ENCODE assay signal across 10 cellular contexts in genomic region chr2:229531594-229531993, GRCh38.
"Had no signal": no experiment of that assay in that cellular context is flagged by ENCODE, and none has a peak within 500 bp of the region (broad histone marks: within the 10 kb centered on the region; RNA-seq: fewer than 3 reads in every experiment).

No MANE protein-coding gene starts in this region.

- H2AFZ ChIP-seq: GM23248, GM23338 had no signal

- FAIRE-seq: H54 had no signal

- DNase-seq: GM23248, GOT3, H7, H9, HCEC 1CT, HFFc6 had no signal

- H3K9ac ChIP-seq: GM23248 had no signal

- H3K4me2 ChIP-seq: GM23338 had no signal

- H3K4me3 ChIP-seq: GM23248, GM23338, HAP-1 had no signal

- H3K36me3 ChIP-seq: HAP-1 had no signal

- H3K4me1 ChIP-seq: HAP-1 had no signal

- H3K9me3 ChIP-seq: HAP-1 had no signal

- H3K27ac ChIP-seq: GM23248 had no signal

- ATAC-seq: GM23338, HCT116 had no signal
